Comparison of ENCODE assay signal across 23 cellular contexts in the genomic region with DNA sequence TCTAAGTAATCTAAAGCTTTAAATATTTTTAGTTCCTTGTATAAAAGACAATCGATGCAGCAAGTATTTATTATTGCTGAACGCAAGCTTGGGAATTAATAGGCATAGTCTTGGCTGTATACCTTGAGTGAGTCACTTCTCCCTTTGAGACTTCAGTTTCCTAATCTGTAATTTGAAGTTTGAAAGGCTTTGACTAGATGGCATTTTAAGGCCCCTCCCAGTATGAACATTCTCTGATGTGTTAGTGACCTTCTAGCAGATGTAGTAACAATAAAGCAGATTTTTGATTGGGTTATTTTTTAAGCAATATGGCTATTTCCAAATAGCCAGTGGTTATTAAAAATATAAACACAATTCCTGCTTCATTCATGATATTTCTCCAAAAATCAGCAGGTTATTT.
"Had no signal": no experiment of that assay in that cellular context is flagged by ENCODE, and none has a peak within 500 bp of the region (broad histone marks: within the 10 kb centered on the region; RNA-seq: fewer than 3 reads in every experiment).

No MANE protein-coding gene starts in this region.

- H3K27ac ChIP-seq: left lung, lower lobe of right lung, testis, transverse colon, VCaP had no signal

- DNase-seq: activated CD4-positive, alpha-beta T cell treated with anti-CD3 and anti-CD28 coated beads for 4 hours; activated CD4-positive, alpha-beta T cell treated with anti-CD3 and anti-CD28 coated beads, Interleukin-2, amount 50 U/mL, for 48 hours; activated CD8-positive, alpha-beta memory T cell treated with anti-CD3 and anti-CD28 coated beads for 24 hours; activated effector memory CD4-positive, alpha-beta T cell treated with anti-CD3 and anti-CD28 coated beads, Interleukin-2, amount 50 U/mL, for 16 hours; activated naive CD4-positive, alpha-beta T cell treated with anti-CD3 and anti-CD28 coated beads for 36 hours; activated naive CD8-positive, alpha-beta T cell treated with anti-CD3 and anti-CD28 coated beads, Interleukin-2, amount 10 ng/mL, durations not matched to agents 7 days and 5 days; activated T-cell treated with anti-CD3 and anti-CD28 coated beads, Interleukin-2, amount 50 U/mL, for 1 hour; amygdala; left lung; lower lobe of right lung; mesenchymal stem cell; natural killer cell; posterior cingulate gyrus; right cardiac atrium; stimulated activated CD4-positive, alpha-beta T cell treated with anti-CD3 and anti-CD28 coated beads, Interleukin-2, amount 100 ng/mL, for 48 hours; stimulated activated naive CD4-positive, alpha-beta T cell treated with Interleukin-2 at 50 U/mL for 16 hours; T-helper 9 cell; testis; transverse colon had no signal

- FAIRE-seq: frontal cortex, islet of Langerhans, TTC549 had no signal

- H3K27me3 ChIP-seq: left lung, testis, transverse colon had no signal

- H3K36me3 ChIP-seq: left lung, lower lobe of right lung, transverse colon had no signal

- ATAC-seq: left lung, lower lobe of right lung, natural killer cell, right cardiac atrium had no signal

- H3K4me3 ChIP-seq: left lung, lower lobe of right lung, testis, transverse colon had no signal

- H3K9me3 ChIP-seq: lower lobe of right lung, testis, transverse colon had no signal

- H3K4me1 ChIP-seq: left lung, lower lobe of right lung, testis, transverse colon had no signal
